11 cellular contexts compared by ENCODE assay signal in genomic region chr14:68549057-68549421, GRCh38.
DNase-seq lines count a peak whose midpoint lies in the region; ATAC-seq and TF ChIP-seq lines count a peak whose summit lies in the region.
"Had no signal": no experiment of that assay in that cellular context is flagged by ENCODE, and none has a peak within 500 bp of the region (broad histone marks: within the 10 kb centered on the region; RNA-seq: fewer than 3 reads in every experiment).

No MANE protein-coding gene starts in this region.

- peaks cover 67% of the 10 kb centered on the region for H3K4me1 ChIP-seq in testis
- peaks cover 7% of the 10 kb centered on the region for H3K4me1 ChIP-seq in CD8-positive, alpha-beta T cell (ENCODE audit: insufficient read depth, low read length)

- H3K4me1 Mint-ChIP-seq in brain = peaks cover 97% of the 10 kb centered on the region
- H3K4me1 Mint-ChIP-seq in CD8-positive, alpha-beta T cell (ENCODE audit: low read depth) = peaks cover 17% of the 10 kb centered on the region

- intact Hi-C loops in testis (cut with DNase I; ENCODE audit: low total_unique reads) = loop anchor here (5.0 to 10.0 kb wide), 2 partner anchors 246 to 607 kb away; partner anchors contain the start of gene ZFP36L1
- intact Hi-C loops in CD8-positive, alpha-beta T cell (cut with DNase I, micrococcal nuclease) = no loop called here

- POLR2A ChIA-PET in HEK293T (lab: Yijun Ruan, JAX) = no interaction called here
- POLR2A ChIA-PET in CD8-positive, alpha-beta T cell (lab: Charles Lee) = no interaction called here

- no peaks in the 10 kb centered on the region for H3K9me3 ChIP-seq in testis
- no peaks in the 10 kb centered on the region for H3K9me3 ChIP-seq in CD8-positive, alpha-beta T cell (ENCODE audit: low read length)

- peak overlapping the region; percentile 92 to 96 for H3K27ac ChIP-seq in testis
- H3K27ac ChIP-seq in CD8-positive, alpha-beta T cell (ENCODE audit: low read depth, low read length) = no peak overlapping the region

- no peaks in the 10 kb centered on the region for H3K36me3 Mint-ChIP-seq in brain
- no peaks in the 10 kb centered on the region for H3K36me3 Mint-ChIP-seq in CD8-positive, alpha-beta T cell

- ATAC-seq in GM21723 (IDR thresholded peaks at IDR 0.05; ENCODE audit: unreplicated experiment) (no peak), GM18517 (IDR thresholded peaks at IDR 0.05; ENCODE audit: unreplicated experiment) (no peak)
- no peak for ATAC-seq in CD8-positive, alpha-beta T cell
- ATAC-seq: activated naive CD8-positive, alpha-beta T cell treated with anti-CD3 and anti-CD28 coated beads, Interleukin-2, amount 50 U/mL, for 24 hours had no signal

- no peak for TF ChIP-seq CTCF in brain (conservative IDR thresholded peaks at IDR 0.05)
- no peak for TF ChIP-seq CTCF in testis (IDR thresholded peaks at IDR 0.05)
- TF ChIP-seq CTCF in CD8-positive, alpha-beta T cell (IDR thresholded peaks at IDR 0.05) = no peak

- 30 to 33% methylated on average over 1 of the region's 1 CpG for WGBS in testis, 2 donors

- H3K27me3 Mint-ChIP-seq in brain = no peaks in the 10 kb centered on the region
- no peaks in the 10 kb centered on the region for H3K27me3 Mint-ChIP-seq in CD8-positive, alpha-beta T cell (ENCODE audit: low read depth)
- H3K27me3 Mint-ChIP-seq: activated naive CD8-positive, alpha-beta T cell treated with anti-CD3 and anti-CD28 coated beads, Interleukin-2, amount 50 U/mL, for 24 hours had no signal

- CTCF ChIA-PET in HEK293T (lab: Yijun Ruan, JAX) = interaction anchor here (0.6 to 1.0 kb wide), 3 partner anchors 9 to 489 kb away, joined by 3 to 6 read pairs (median 4); no protein-coding TSS in a partner anchor
- CTCF ChIA-PET in CD8-positive, alpha-beta T cell (lab: Charles Lee) = interaction anchor here (0.6 to 1.0 kb wide), 2 partner anchors 42 to 48 kb away, joined by 3 read pairs; no protein-coding TSS in a partner anchor

- H3K4me3 Mint-ChIP-seq in brain = peak overlapping the region in 3 of 5 experiments; percentile 13 to 72 (median 62)
- no peak overlapping the region for H3K4me3 Mint-ChIP-seq in CD8-positive, alpha-beta T cell
- H3K4me3 Mint-ChIP-seq: activated naive CD8-positive, alpha-beta T cell treated with anti-CD3 and anti-CD28 coated beads, Interleukin-2, amount 50 U/mL, for 24 hours had no signal

- H3K27me3 ChIP-seq in testis = no peaks in the 10 kb centered on the region
- H3K27me3 ChIP-seq in CD8-positive, alpha-beta T cell (ENCODE audit: insufficient read depth, low read length) = no peaks in the 10 kb centered on the region

- DNase-seq in HEK293T (ENCODE audit: extremely low spot score) (no peak), kidney glomerular epithelial cell (lab: John Stamatoyannopoulos, UW) (peak; percentile 72), testis (peak; percentile 25), NCI-H1417 treated with DMSO at 0.1 percent for 48 hours (lab: John Stamatoyannopoulos, UW) (no peak)
- no peak for DNase-seq in CD8-positive, alpha-beta T cell
- DNase-seq: activated naive CD8-positive, alpha-beta T cell treated with anti-CD3 and anti-CD28 coated beads, Interleukin-2, amount 50 U/mL, for 24 hours; left colon; NCI-H1105 had no signal

- TF ChIP-seq POLR2A in testis (IDR thresholded peaks at IDR 0.05) = no peak

- H3K4me3 ChIP-seq in testis = no peak overlapping the region
- no peak overlapping the region for H3K4me3 ChIP-seq in CD8-positive, alpha-beta T cell (ENCODE audit: low read depth, low read length)

- H3K9me3 Mint-ChIP-seq in brain = peaks cover 0 to 8% (median 0%) of the 10 kb centered on the region in 5 experiments
- H3K9me3 Mint-ChIP-seq in CD8-positive, alpha-beta T cell = no peaks in the 10 kb centered on the region
- H3K9me3 Mint-ChIP-seq: activated naive CD8-positive, alpha-beta T cell treated with anti-CD3 and anti-CD28 coated beads, Interleukin-2, amount 50 U/mL, for 24 hours had no signal

- H3K36me3 ChIP-seq in testis (ENCODE audit: low read depth, missing control alignments) = no peaks in the 10 kb centered on the region
- H3K36me3 ChIP-seq in CD8-positive, alpha-beta T cell (ENCODE audit: insufficient read depth, low read length) = no peaks in the 10 kb centered on the region

- peak overlapping the region; percentile 96 to 99 (median 98) for H3K27ac Mint-ChIP-seq in brain
- H3K27ac Mint-ChIP-seq in CD8-positive, alpha-beta T cell = no peak overlapping the region
- H3K27ac Mint-ChIP-seq: activated naive CD8-positive, alpha-beta T cell treated with anti-CD3 and anti-CD28 coated beads, Interleukin-2, amount 50 U/mL, for 24 hours had no signal

TF ChIP-seq in HEK293T, 16 proteins besides CTCF, POLR2A, EP300 and RAD21:
- TF ChIP-seq TARDBP (IDR thresholded peaks at IDR 0.05) = no peak
- peak; percentile 74 for TF ChIP-seq ZNF384 (IDR thresholded peaks at IDR 0.05)
- TF ChIP-seq SP1 (IDR thresholded peaks at IDR 0.05) = no peak
- no peak for TF ChIP-seq HDGF (IDR thresholded peaks at IDR 0.05; ENCODE audit: borderline replicate concordance)
- TF ChIP-seq FOXK2 (IDR thresholded peaks at IDR 0.05) = no peak
- TF ChIP-seq FOXM1 (IDR thresholded peaks at IDR 0.05; ENCODE audit: borderline replicate concordance) = no peak

Comparison
In these comparisons a context has a peak if more than half of its experiments do, and no peak if none do; other contexts are left out.
1. DNase-seq: peak in kidney glomerular epithelial cell (single experiment) and testis (single experiment); none in HEK293T (single experiment), CD8-positive, alpha-beta T cell (0 of 7) and NCI-H1417 treated with DMSO at 0.1 percent for 48 hours (single experiment).